In the genomic region with DNA sequence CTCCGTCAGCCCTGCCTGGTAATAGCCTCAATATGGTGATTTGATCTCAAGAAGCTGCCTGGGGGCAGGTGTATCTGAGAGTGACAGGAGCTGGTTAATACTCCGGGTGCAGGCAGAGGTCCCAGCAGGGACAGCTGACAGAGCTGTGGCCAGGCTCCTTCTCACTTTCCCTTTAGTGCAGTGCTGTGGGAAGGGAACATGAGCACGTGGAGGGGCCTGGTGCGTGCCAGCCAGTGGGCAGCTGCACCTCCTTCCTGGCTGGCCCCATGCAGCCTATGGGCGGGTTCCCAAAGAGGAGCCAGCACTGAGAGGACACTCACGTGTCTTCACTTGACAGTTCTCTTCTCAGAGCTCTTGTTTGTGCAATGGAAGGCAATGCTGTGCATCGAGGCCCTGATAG, we compare ENCODE assay signal across 14 cellular contexts. TPM values are rescaled to one million over a fixed set of nuclear protein-coding genes. Genes with fewer than 3 reads are reported as not detected.
DNase-seq lines count a peak whose midpoint lies in the region; ATAC-seq and TF ChIP-seq lines count a peak whose summit lies in the region.
"Had no signal": no experiment of that assay in that cellular context is flagged by ENCODE, and none has a peak within 500 bp of the region (broad histone marks: within the 10 kb centered on the region; RNA-seq: fewer than 3 reads in every experiment).

No MANE protein-coding gene starts in this region.

- peaks cover 0 to 19% of the 10 kb centered on the region in 2 donors for H3K4me1 ChIP-seq in breast epithelium
- peaks cover 4% of the 10 kb centered on the region for H3K4me1 ChIP-seq in mammary epithelial cell (ENCODE audit: insufficient read depth, low read length)
- peaks cover 0 to 7% of the 10 kb centered on the region in 2 donors for H3K4me1 ChIP-seq in neuronal stem cell (ENCODE audit: control insufficient read depth in 2 of 2, insufficient read depth in 1 of 2, low read depth in 1 of 2, low read length in 2 of 2)
- H3K4me1 ChIP-seq in uterus, result no peaks in the 10 kb centered on the region

- H3K9me3 ChIP-seq in breast epithelium (no peaks in the 10 kb centered on the region), mammary epithelial cell (replicated peaks; ENCODE audit: insufficient read depth, low read length) (no peaks in the 10 kb centered on the region), neuronal stem cell (replicated peaks in 1 of 2; ENCODE audit: control insufficient read depth in 2 of 2, insufficient read depth in 1 of 2, low read depth in 1 of 2, low read length in 2 of 2) (peaks cover 0 to 2% of the 10 kb centered on the region in 2 donors), uterus (no peaks in the 10 kb centered on the region)

- H3K27me3 ChIP-seq in breast epithelium (no peaks in the 10 kb centered on the region), mammary epithelial cell (ENCODE audit: insufficient read depth, low read length) (no peaks in the 10 kb centered on the region), neuronal stem cell (ENCODE audit: control insufficient read depth in 3 of 3, insufficient read depth in 3 of 3, low read depth in 1 of 3, low read length in 3 of 3) (no peaks in the 10 kb centered on the region), uterus (no peaks in the 10 kb centered on the region)

- no peak overlapping the region for H3K4ac ChIP-seq in neuronal stem cell (ENCODE audit: low read length)

- no peak overlapping the region for H2AFZ ChIP-seq in mammary epithelial cell (ENCODE audit: low read depth, low read length)
- no peak overlapping the region for H2AFZ ChIP-seq in neuronal stem cell (ENCODE audit: low read length)

- H3K9ac ChIP-seq in mammary epithelial cell (ENCODE audit: insufficient read depth, low read length), result no peak overlapping the region
- peak overlapping the region; percentile 50 for H3K9ac ChIP-seq in neuronal stem cell (ENCODE audit: low read depth, low read length, poor library complexity)

- H2BK120ac ChIP-seq in neuronal stem cell (ENCODE audit: low read depth, low read length), result no peak overlapping the region

- H2BK12ac ChIP-seq in neuronal stem cell (ENCODE audit: low read length), result no peak overlapping the region

- no peak overlapping the region for H4K8ac ChIP-seq in neuronal stem cell (ENCODE audit: low read depth, low read length)

- no peak overlapping the region for H4K91ac ChIP-seq in neuronal stem cell (ENCODE audit: low read depth, low read length, poor library complexity)

- peaks cover 8% of the 10 kb centered on the region for H3K79me1 ChIP-seq in neuronal stem cell (ENCODE audit: low read depth, low read length)

- no peaks in the 10 kb centered on the region for H3K79me2 ChIP-seq in mammary epithelial cell (ENCODE audit: insufficient read depth, low read length)

- CTCF ChIA-PET in mammary epithelial cell (lab: Charles Lee; ENCODE audit: low non-redundant PET), result no interaction called here

- H3K4me2 ChIP-seq in mammary epithelial cell (ENCODE audit: insufficient read depth, low read depth, low read length), result no peak overlapping the region
- no peak overlapping the region for H3K4me2 ChIP-seq in neuronal stem cell (ENCODE audit: insufficient read depth, low read length, poor library complexity, severe bottlenecking)

- TF ChIP-seq CTCF in breast epithelium (IDR thresholded peaks at IDR 0.05) (no peak), mammary epithelial cell (conservative IDR thresholded peaks at IDR 0.05 in 1 of 2, IDR thresholded peaks at IDR 0.05 in 1 of 2; ENCODE audit: extremely low read depth in 1 of 2, insufficient read depth in 1 of 2, low read depth in 1 of 2, low read length in 2 of 2) (no peak), uterus (IDR thresholded peaks at IDR 0.05) (no peak)

- H3K27ac ChIP-seq in breast epithelium, result peak overlapping the region in 1 of 2 donors; percentile 55
- no peak overlapping the region for H3K27ac ChIP-seq in mammary epithelial cell (ENCODE audit: insufficient read depth, low read depth, low read length)
- no peak overlapping the region for H3K27ac ChIP-seq in neuronal stem cell (replicated peaks; ENCODE audit: low read length)
- H3K27ac ChIP-seq in uterus, result no peak overlapping the region
- H3K27ac ChIP-seq: HL-60 had no signal

- ATAC-seq in Right ventricle myocardium inferior (peak; percentile 97), GM21423 (IDR thresholded peaks at IDR 0.05; ENCODE audit: unreplicated experiment) (no peak)
- ATAC-seq: activated naive CD8-positive, alpha-beta T cell treated with anti-CD3 and anti-CD28 coated beads, Interleukin-2, amount 50 U/mL, for 24 hours; naive thymus-derived CD4-positive, alpha-beta T cell; stimulated activated effector memory CD8-positive, alpha-beta T cell treated with anti-CD3 and anti-CD28 coated beads, Interleukin-12 subunit alpha, Interleukin-12 subunit beta, amount 100 ng/mL, for 72 hours had no signal

- H3K18ac ChIP-seq in neuronal stem cell (ENCODE audit: low read length), result no peak overlapping the region

- in situ Hi-C loops in mammary epithelial cell (cut with MboI; ENCODE audit: low sequenced_read_pairs in 2 of 2), result no loop called here

- H2BK5ac ChIP-seq in neuronal stem cell (ENCODE audit: low read length), result no peak overlapping the region

- H2AK5ac ChIP-seq in neuronal stem cell (ENCODE audit: low read depth, low read length), result no peak overlapping the region

- peak; percentile 81 to 84 for DNase-seq in breast epithelium (ENCODE audit: low spot score in 2 of 2)
- no peak for DNase-seq in mammary epithelial cell
- peak; percentile 84 for DNase-seq in Right ventricle myocardium inferior (ENCODE audit: missing footprints)
- DNase-seq in neuronal stem cell (ENCODE audit: low spot score), result no peak
- no peak for DNase-seq in activated CD4-positive, CD25-positive, alpha-beta regulatory T cell (lab: John Stamatoyannopoulos, UW)
- no peak for DNase-seq in uterus
- DNase-seq in mesenteric fat pad (ENCODE audit: low spot score), result no peak
- DNase-seq: activated naive CD8-positive, alpha-beta T cell treated with anti-CD3 and anti-CD28 coated beads, Interleukin-2, amount 50 U/mL, for 24 hours; effector CD8-positive, alpha-beta T cell; MV-4-11; naive thymus-derived CD4-positive, alpha-beta T cell had no signal

- intact Hi-C loops in breast epithelium (cut with DNase I; ENCODE audit: low total_unique reads) (loop anchor here (5.0 kb wide), 1 partner anchor 192 kb away; no protein-coding TSS in a partner anchor), mammary epithelial cell (cut with micrococcal nuclease) (no loop called here), Right ventricle myocardium inferior (cut with DNase I) (loop anchor here (2.0 kb wide), 1 partner anchor 15 kb away; no protein-coding TSS in a partner anchor), uterus (cut with DNase I; ENCODE audit: low total_unique reads) (loop anchor here (10.0 kb wide), 2 partner anchors 45 to 95 kb away; partner anchors contain the start of gene CNNM3)

- H3K14ac ChIP-seq in neuronal stem cell (ENCODE audit: low read length), result no peak overlapping the region

- no peak overlapping the region for H3K4me3 ChIP-seq in breast epithelium
- no peak overlapping the region for H3K4me3 ChIP-seq in mammary epithelial cell (replicated peaks in 1 of 3; ENCODE audit: insufficient read depth in 1 of 3, low read depth in 2 of 3, low read length in 3 of 3)
- H3K4me3 ChIP-seq in neuronal stem cell (ENCODE audit: low read length in 2 of 2), result no peak overlapping the region
- H3K4me3 ChIP-seq in uterus, result no peak overlapping the region

- no peaks in the 10 kb centered on the region for H4K20me1 ChIP-seq in mammary epithelial cell (ENCODE audit: insufficient read depth, low read length)

- H3K36me3 ChIP-seq in breast epithelium (no peaks in the 10 kb centered on the region), mammary epithelial cell (ENCODE audit: insufficient read depth, low read length) (no peaks in the 10 kb centered on the region), neuronal stem cell (replicated peaks in 1 of 2; ENCODE audit: control insufficient read depth in 2 of 2, insufficient read depth in 2 of 2, low read length in 2 of 2) (peaks cover 0 to 3% of the 10 kb centered on the region in 2 donors), uterus (no peaks in the 10 kb centered on the region)

- no peak for TF ChIP-seq POLR2A in breast epithelium (IDR thresholded peaks at IDR 0.05)
- no peak for TF ChIP-seq POLR2A in uterus (IDR thresholded peaks at IDR 0.05)

- no TSS peak for BruUV-seq in mammary epithelial cell (replicated peaks; lab: Mats Ljungman, UMichigan)

- no peak overlapping the region for H3K23ac ChIP-seq in neuronal stem cell (ENCODE audit: low read depth, low read length, poor library complexity)

- WGBS in mammary epithelial cell (ENCODE audit: low coverage, missing lambda C conversion rate), result 30% methylated on average over 6 of the region's 7 CpGs
- no CpG with 5 or more reads among the region's 7 CpGs for WGBS in neuronal stem cell (ENCODE audit: extremely low coverage in 2 of 2, insufficient read length in 2 of 2, insufficient replicate concordance in 1 of 2), 2 donors

- H2BK15ac ChIP-seq in neuronal stem cell (ENCODE audit: low read length), result no peak overlapping the region

- dilution Hi-C loops in mammary epithelial cell (cut with HindIII; ENCODE audit: low sequenced_read_pairs), result no loop called here

RNA-seq across cellular contexts. Expression of gene CNNM4, which starts 9.1 kb away (rescaled TPM):
- 10 to 100 TPM in 1 of 3 donors, 1 to 10 TPM in 2; 2.7 to 12.1 (median 9.5) TPM for total RNA-seq in breast epithelium
- 1 to 10 TPM; 8.1 to 8.2 TPM for total RNA-seq in mammary epithelial cell
- polyA plus RNA-seq in mammary epithelial cell, result 7.8 TPM
- polyA minus RNA-seq in mammary epithelial cell, result 11.6 TPM
- 33.3 TPM for total RNA-seq in Right ventricle myocardium inferior
- 20.5 TPM for polyA plus RNA-seq in neuronal stem cell (2013, experiment 1 of 2)
- 22.0 TPM for polyA plus RNA-seq in neuronal stem cell (2013, experiment 2 of 2)
- 1 to 10 TPM in 3 of 4 donors, under 1 TPM in 1; 0.77 to 8.2 (median 4.7) TPM for total RNA-seq in uterus
- total RNA-seq in mesenteric fat pad, result 3.7 TPM

RNA-seq across cellular contexts. Expression of gene LMAN2L, which starts 30.0 kb away (rescaled TPM):
- total RNA-seq in breast epithelium, result 10 to 100 TPM; 21.9 to 39.8 (median 24.3) TPM
- 10 to 100 TPM; 15.3 to 17.3 TPM for total RNA-seq in mammary epithelial cell
- polyA plus RNA-seq in mammary epithelial cell, result 18.2 TPM
- polyA minus RNA-seq in mammary epithelial cell, result 30.0 TPM
- total RNA-seq in Right ventricle myocardium inferior, result 26.2 TPM
- polyA plus RNA-seq in neuronal stem cell (2013, experiment 1 of 2), result 17.6 TPM
- polyA plus RNA-seq in neuronal stem cell (2013, experiment 2 of 2), result 18.5 TPM
- 10 to 100 TPM; 13.8 to 51.2 (median 20.9) TPM for total RNA-seq in uterus
- total RNA-seq in mesenteric fat pad, result 10.2 TPM

RNA-seq across cellular contexts. Expression of gene CNNM3, which starts 46.3 kb away (rescaled TPM):
- 10 to 100 TPM in 2 of 3 donors, 1 to 10 TPM in 1; 7.5 to 13.8 (median 11.8) TPM for total RNA-seq in breast epithelium
- total RNA-seq in mammary epithelial cell, result 1 to 10 TPM; 5.7 to 5.8 TPM
- polyA plus RNA-seq in mammary epithelial cell, result 5.0 TPM
- polyA minus RNA-seq in mammary epithelial cell, result 5.9 TPM
- total RNA-seq in Right ventricle myocardium inferior, result 13.3 TPM
- polyA plus RNA-seq in neuronal stem cell (2013, experiment 1 of 2), result 13.3 TPM
- 13.5 TPM for polyA plus RNA-seq in neuronal stem cell (2013, experiment 2 of 2)
- 10 to 100 TPM in 2 of 4 donors, 1 to 10 TPM in 2; 1.5 to 21.1 (median 11.2) TPM for total RNA-seq in uterus
- 9.0 TPM for total RNA-seq in mesenteric fat pad

Comparison
In these comparisons a context has a peak if more than half of its experiments do, and no peak if none do; other contexts are left out.
1. DNase-seq: peak in breast epithelium (2 of 2) and Right ventricle myocardium inferior (single experiment); none in mammary epithelial cell (single experiment), neuronal stem cell (single experiment), activated CD4-positive, CD25-positive, alpha-beta regulatory T cell (0 of 4), uterus (0 of 2) and mesenteric fat pad (single experiment).